In the genomic region with DNA sequence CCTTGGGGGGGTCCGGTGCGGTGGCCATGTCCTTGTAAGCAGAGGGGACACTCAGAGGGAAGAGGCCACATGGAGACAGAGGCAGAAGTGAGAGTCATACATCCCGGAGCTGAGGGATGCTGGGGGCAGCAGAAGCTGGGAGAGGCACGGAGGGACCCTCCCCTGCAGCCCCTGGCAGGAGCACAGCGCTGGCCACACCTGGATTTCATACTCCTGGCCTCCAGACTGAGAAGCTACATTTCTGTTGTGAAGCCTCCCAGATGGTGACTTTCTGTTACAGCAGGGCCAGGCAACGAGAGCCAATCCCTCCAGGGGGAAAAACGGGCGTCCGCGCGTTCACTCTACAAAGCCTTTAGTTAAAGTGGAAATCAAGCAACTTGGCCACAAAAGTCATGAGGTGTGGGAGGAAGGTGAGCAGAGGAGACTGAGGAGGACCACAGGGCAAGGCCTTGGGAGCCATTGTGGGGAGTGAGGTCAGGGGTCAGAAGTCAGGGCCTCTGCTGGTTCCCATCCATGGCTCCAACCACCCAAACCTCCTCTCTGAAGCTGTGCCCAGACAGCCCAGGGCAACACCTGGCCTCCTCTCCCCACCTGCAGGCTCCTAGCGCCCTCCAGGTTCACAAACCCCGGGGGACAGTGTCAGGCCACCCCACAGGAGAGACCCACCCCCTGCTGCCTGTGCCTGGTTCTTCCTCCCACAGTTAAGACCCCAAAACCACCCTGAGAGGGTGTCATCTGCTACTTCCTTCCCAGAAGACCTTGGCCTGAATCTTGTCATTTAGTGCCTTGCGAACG, we compare ENCODE assay signal across 14 cellular contexts.
"Had no signal": no experiment of that assay in that cellular context is flagged by ENCODE, and none has a peak within 500 bp of the region (broad histone marks: within the 10 kb centered on the region; RNA-seq: fewer than 3 reads in every experiment).

No MANE protein-coding gene starts in this region.

- H3K27ac ChIP-seq: cardiac muscle cell, epithelial cell of prostate, left lung, psoas muscle, suprapubic skin, upper lobe of right lung had no signal

- ATAC-seq: activated CD4-positive, CD25-positive, alpha-beta regulatory T cell treated with anti-CD3 and anti-CD28 coated beads, Interleukin-2, amount 50 U/mL, for 24 hours; psoas muscle; right cardiac atrium; SK-N-SH treated with all-trans-retinoic acid at 6 μM for 48 hours; stimulated activated naive CD8-positive, alpha-beta T cell treated with anti-CD3 and anti-CD28 coated beads, Interleukin-15, amount 100 ng/mL, for 72 hours had no signal

- H3K27me3 ChIP-seq: suprapubic skin, upper lobe of right lung had no signal

- DNase-seq: activated gamma-delta T cell; amniotic stem cell; foreskin melanocyte; psoas muscle; right cardiac atrium; stimulated activated CD4-positive, alpha-beta T cell treated with anti-CD3 and anti-CD28 coated beads, Interleukin-2, amount 100 ng/mL, for 24 hours; stimulated activated naive CD8-positive, alpha-beta T cell treated with anti-CD3 and anti-CD28 coated beads, Interleukin-15, amount 100 ng/mL, for 72 hours; upper lobe of right lung had no signal

- H3K4me3 ChIP-seq: cardiac muscle cell, left lung, psoas muscle, suprapubic skin, upper lobe of right lung had no signal

- H3K36me3 ChIP-seq: cardiac muscle cell, left lung, suprapubic skin, upper lobe of right lung had no signal

- H3K9me3 ChIP-seq: psoas muscle, suprapubic skin, upper lobe of right lung had no signal
